Comparison of ENCODE assay signal across 1 cellular context in genomic region chr6:142323377-142323776, GRCh38.
A peak's percentile ranks its signal among the peaks of the same experiment; 100 is the strongest.
TF ChIP-seq lines count a peak whose summit lies in the region.

No MANE protein-coding gene starts in this region.

TF ChIP-seq in HepG2, 621 proteins besides CTCF, POLR2A, EP300 and RAD21 (continued from another document and continues in another):
- TF ChIP-seq NFAT5 (CRISPR knock-in tag; IDR thresholded peaks at IDR 0.05) (no peak), ZKSCAN5 (CRISPR knock-in tag; IDR thresholded peaks at IDR 0.05) (no peak), ZNF652 (CRISPR knock-in tag; IDR thresholded peaks at IDR 0.05; ENCODE audit: borderline replicate concordance, low read depth) (peak; percentile 65; the same call in 1 of the 2 replicates), ZNF615 (CRISPR knock-in tag; IDR thresholded peaks at IDR 0.05; ENCODE audit: borderline replicate concordance) (no peak), ZNF761 (CRISPR knock-in tag; conservative IDR thresholded peaks at IDR 0.05) (no peak), RXRB (CRISPR knock-in tag; IDR thresholded peaks at IDR 0.05; ENCODE audit: borderline replicate concordance) (peak; percentile 78), POGK (CRISPR knock-in tag; conservative IDR thresholded peaks at IDR 0.05) (no peak), DZIP1 (CRISPR knock-in tag; IDR thresholded peaks at IDR 0.05) (no peak), UBTF (CRISPR knock-in tag; IDR thresholded peaks at IDR 0.05) (no peak), ZNF121 (CRISPR knock-in tag; IDR thresholded peaks at IDR 0.05) (no peak), EHMT2 (IDR thresholded peaks at IDR 0.05; ENCODE audit: borderline replicate concordance, low read depth, low read length) (no peak; the same call in 1 of the 2 replicates), TFDP1 (CRISPR knock-in tag; IDR thresholded peaks at IDR 0.05; ENCODE audit: borderline replicate concordance) (no peak), ASH2L (IDR thresholded peaks at IDR 0.05; ENCODE audit: insufficient read length, low read depth, low read length) (no peak), IRF1 (CRISPR knock-in tag; IDR thresholded peaks at IDR 0.05; ENCODE audit: low read depth) (no peak), ZNF30 (CRISPR knock-in tag; IDR thresholded peaks at IDR 0.05) (no peak), TCF7 (IDR thresholded peaks at IDR 0.05; ENCODE audit: low read depth) (peak; percentile 52), ESRRA (CRISPR knock-in tag; IDR thresholded peaks at IDR 0.05; ENCODE audit: low read depth) (no peak), ZNF570 (CRISPR knock-in tag; IDR thresholded peaks at IDR 0.05; ENCODE audit: borderline replicate concordance) (no peak), RNF2 (conservative IDR thresholded peaks at IDR 0.05; ENCODE audit: low read depth) (no peak), ZBTB14 (CRISPR knock-in tag; IDR thresholded peaks at IDR 0.05) (no peak), GMEB2 (CRISPR knock-in tag; IDR thresholded peaks at IDR 0.05; ENCODE audit: low read depth) (no peak), CEBPG (CRISPR knock-in tag; IDR thresholded peaks at IDR 0.05) (peak; percentile 95), RFXAP (CRISPR knock-in tag; IDR thresholded peaks at IDR 0.05; ENCODE audit: borderline replicate concordance) (no peak), PLRG1 (conservative IDR thresholded peaks at IDR 0.05) (no peak), ZNF24 (IDR thresholded peaks at IDR 0.05) (0 out of 2 replicates have a peak, but pooled peaks have one; percentile 46), GABPB1 (CRISPR knock-in tag; IDR thresholded peaks at IDR 0.05) (no peak; the same call in 1 of the 2 replicates), SMC3 (IDR thresholded peaks at IDR 0.05; ENCODE audit: low read length) (no peak), ZNF878 (CRISPR knock-in tag; IDR thresholded peaks at IDR 0.05) (no peak), ATRX (CRISPR knock-in tag; IDR thresholded peaks at IDR 0.05; ENCODE audit: borderline replicate concordance) (no peak), ZNF773 (CRISPR knock-in tag; IDR thresholded peaks at IDR 0.05; ENCODE audit: borderline replicate concordance) (no peak), RBAK (CRISPR knock-in tag; IDR thresholded peaks at IDR 0.05) (no peak), NCOA2 (CRISPR knock-in tag; IDR thresholded peaks at IDR 0.05) (peak; percentile 85), SUZ12 (IDR thresholded peaks at IDR 0.05; ENCODE audit: low read depth, low read length) (no peak), YEATS4 (CRISPR knock-in tag; IDR thresholded peaks at IDR 0.05; ENCODE audit: borderline replicate concordance) (no peak), NFYC (CRISPR knock-in tag; IDR thresholded peaks at IDR 0.05) (no peak), PPARG (CRISPR knock-in tag; conservative IDR thresholded peaks at IDR 0.05) (no peak; the same call in 1 of the 2 replicates), MED13 (CRISPR knock-in tag; IDR thresholded peaks at IDR 0.05) (no peak), ZXDC (CRISPR knock-in tag; IDR thresholded peaks at IDR 0.05) (no peak), MLX (CRISPR knock-in tag; IDR thresholded peaks at IDR 0.05) (no peak), ZNF691 (CRISPR knock-in tag; IDR thresholded peaks at IDR 0.05; ENCODE audit: borderline replicate concordance, low read depth) (no peak), HMGA1 (CRISPR knock-in tag; conservative IDR thresholded peaks at IDR 0.05) (no peak)
